In the genomic region with DNA sequence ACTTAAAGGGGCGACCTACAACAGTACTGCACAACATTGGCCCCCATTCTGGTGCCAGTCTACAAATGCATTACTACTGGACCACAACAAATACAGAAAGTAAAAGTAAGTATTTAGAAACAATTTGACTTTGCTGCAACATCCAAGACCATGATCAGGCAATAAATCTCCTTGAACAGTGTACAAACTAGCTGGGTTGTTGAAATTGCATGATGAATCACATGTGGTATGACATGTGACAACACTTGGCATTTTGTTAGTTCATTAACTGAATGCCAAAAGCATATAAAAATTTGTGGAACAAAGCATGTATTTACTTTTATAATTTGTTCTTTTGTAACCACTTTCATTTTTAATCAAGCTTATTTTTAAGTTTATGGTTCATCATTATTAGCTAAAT, we compare ENCODE assay signal across 9 cellular contexts.
"Had no signal": no experiment of that assay in that cellular context is flagged by ENCODE, and none has a peak within 500 bp of the region (broad histone marks: within the 10 kb centered on the region; RNA-seq: fewer than 3 reads in every experiment).

No MANE protein-coding gene starts in this region.

- ATAC-seq: activated CD4-positive, CD25-positive, alpha-beta regulatory T cell treated with anti-CD3 and anti-CD28 coated beads, Interleukin-2, amount 50 U/mL, for 24 hours; left lung had no signal

- H3K27me3 Mint-ChIP-seq: activated naive CD8-positive, alpha-beta T cell had no signal

- H3K4me2 ChIP-seq: smooth muscle cell had no signal

- H3K4me3 Mint-ChIP-seq: activated naive CD8-positive, alpha-beta T cell had no signal

- H3K4me1 ChIP-seq: left lung, uterus had no signal

- H3K27me3 ChIP-seq: cardiac muscle cell, left lung, thyroid gland, uterus had no signal

- H3K4me3 ChIP-seq: cardiac muscle cell, left lung, smooth muscle cell, thyroid gland, uterus had no signal

- H3K36me3 Mint-ChIP-seq: activated naive CD8-positive, alpha-beta T cell had no signal

- H3K27ac ChIP-seq: cardiac muscle cell, left lung, thyroid gland, uterus had no signal

- DNase-seq: activated effector memory CD4-positive, alpha-beta T cell treated with anti-CD3 and anti-CD28 coated beads, Interleukin-2, amount 50 U/mL, for 16 hours; anterior cingulate cortex; left lung; thyroid gland; uterus had no signal

- H3K36me3 ChIP-seq: cardiac muscle cell, left lung, thyroid gland, uterus had no signal

- H3K27ac Mint-ChIP-seq: activated naive CD8-positive, alpha-beta T cell had no signal

- H3K9me3 ChIP-seq: left lung, thyroid gland, uterus had no signal
